11 cellular contexts compared by ENCODE assay signal in the genomic region with DNA sequence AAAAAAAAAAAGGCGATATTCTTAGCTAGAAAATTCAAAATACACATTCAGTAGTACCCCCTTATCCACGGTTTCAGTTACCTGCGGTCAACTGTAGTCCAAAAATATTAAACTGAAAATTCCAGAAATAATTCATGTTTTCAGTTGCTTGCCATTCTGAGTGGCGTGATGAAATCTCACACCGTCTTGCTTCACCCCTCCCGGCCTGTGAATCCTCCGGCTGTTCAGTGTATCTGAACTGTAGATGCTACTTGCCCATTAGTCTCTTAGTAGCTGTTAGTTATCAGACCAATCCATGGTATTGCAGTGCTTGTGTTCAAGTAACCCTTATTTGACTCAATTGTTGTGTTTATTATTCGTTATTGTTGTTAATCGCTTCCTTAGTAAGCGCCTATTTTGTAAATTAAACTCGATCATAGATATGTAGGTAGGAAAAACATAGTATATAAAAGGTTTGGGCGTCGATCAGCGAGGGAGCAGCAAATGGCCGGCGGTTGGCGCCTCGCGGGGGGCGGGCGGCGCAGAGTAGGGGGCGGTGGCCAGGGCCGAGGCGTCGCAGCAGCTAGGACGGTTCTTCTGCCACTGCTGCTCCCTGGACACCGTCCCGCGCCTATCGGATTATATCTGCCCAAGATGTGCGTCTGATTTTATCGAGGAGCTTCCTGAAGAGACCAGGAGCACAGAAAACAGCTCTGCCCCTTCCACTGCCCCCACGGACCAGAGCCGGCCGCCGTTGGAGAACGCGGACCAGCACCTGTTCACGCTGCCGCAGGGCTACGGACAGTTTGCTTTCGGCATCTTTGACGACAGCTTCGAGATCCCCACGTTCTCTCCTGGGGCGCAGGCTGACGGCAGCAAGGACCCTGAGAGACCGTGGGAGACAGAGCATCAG. TPM values are rescaled to one million over a fixed set of nuclear protein-coding genes. Genes with fewer than 3 reads are reported as not detected.
A peak's percentile ranks its signal among the peaks of the same experiment; 100 is the strongest.
DNase-seq lines count a peak whose midpoint lies in the region; ATAC-seq and TF ChIP-seq lines count a peak whose summit lies in the region.
"Had no signal": no experiment of that assay in that cellular context is flagged by ENCODE, and none has a peak within 500 bp of the region (broad histone marks: within the 10 kb centered on the region; RNA-seq: fewer than 3 reads in every experiment).

No MANE protein-coding gene starts in this region.

- H3K9me3 Mint-ChIP-seq in CD4-positive, CD25-positive, alpha-beta regulatory T cell: peaks cover 0 to 2% (median 0%) of the 10 kb centered on the region in 7 donors
- no peaks in the 10 kb centered on the region for H3K9me3 Mint-ChIP-seq in IgD-negative memory B cell

- no peak overlapping the region for H2BK120ac ChIP-seq in trophoblast cell (ENCODE audit: insufficient read depth, low read length, poor library complexity)

- no peak overlapping the region for H2BK5ac ChIP-seq in trophoblast cell (ENCODE audit: low read depth, low read length, poor library complexity)

- no peak for DNase-seq in CD4-positive, CD25-positive, alpha-beta regulatory T cell
- no peak for DNase-seq in esophagus muscularis mucosa (ENCODE audit: extremely low spot score)
- no peak for DNase-seq in trophoblast cell
- DNase-seq in hippocampal formation (lab: John Stamatoyannopoulos, UW): no peak
- no peak for DNase-seq in SK-N-DZ (ENCODE audit: low spot score)
- DNase-seq in DMS153 treated with DMSO at 0.1 percent for 48 hours (lab: John Stamatoyannopoulos, UW; ENCODE audit: unreplicated experiment): no peak
- DNase-seq: HCEC 1CT had no signal

- no peak for TF ChIP-seq POLR2A in esophagus muscularis mucosa (IDR thresholded peaks at IDR 0.05; ENCODE audit: low read depth)

- TF ChIP-seq EP300 in esophagus muscularis mucosa (IDR thresholded peaks at IDR 0.05): no peak

- WGBS in esophagus muscularis mucosa: 30% methylated on average over 49 of the region's 49 CpGs
- no CpG with 5 or more reads among the region's 49 CpGs for WGBS in trophoblast cell (ENCODE audit: extremely low coverage, insufficient coverage, insufficient read length)

- no peak overlapping the region for H2BK12ac ChIP-seq in trophoblast cell (ENCODE audit: low read length)

- TF ChIP-seq CTCF in esophagus muscularis mucosa (IDR thresholded peaks at IDR 0.05): no peak

- peaks cover 66% of the 10 kb centered on the region for H3K27me3 Mint-ChIP-seq in CD4-positive, CD25-positive, alpha-beta regulatory T cell
- H3K27me3 Mint-ChIP-seq in IgD-negative memory B cell: peaks cover 20% of the 10 kb centered on the region

- no peak overlapping the region for H2AK5ac ChIP-seq in trophoblast cell (ENCODE audit: low read length)

- ATAC-seq in CD4-positive, CD25-positive, alpha-beta regulatory T cell (ENCODE audit: low read depth in 2 of 2): no peak
- ATAC-seq in HG03095 (IDR thresholded peaks at IDR 0.05; ENCODE audit: unreplicated experiment): no peak
- ATAC-seq: K562 had no signal

- peaks cover 23% of the 10 kb centered on the region for H3K27me3 ChIP-seq in CD4-positive, CD25-positive, alpha-beta regulatory T cell (ENCODE audit: control insufficient read depth, insufficient read depth, low read length)
- H3K27me3 ChIP-seq in esophagus muscularis mucosa (peaks cover 0 to 23% (median 0%) of the 10 kb centered on the region in 4 donors), trophoblast cell (ENCODE audit: insufficient read depth, low read length) (no peaks in the 10 kb centered on the region)

- no peak overlapping the region for H4K91ac ChIP-seq in trophoblast cell (ENCODE audit: low read depth, low read length)

- no peak overlapping the region for H4K8ac ChIP-seq in trophoblast cell (ENCODE audit: low read depth, low read length)

- H3K4me2 ChIP-seq in trophoblast cell (ENCODE audit: low read length): no peak overlapping the region

- no peak overlapping the region for H3K27ac ChIP-seq in CD4-positive, CD25-positive, alpha-beta regulatory T cell (ENCODE audit: insufficient read depth, low read length, poor library complexity, severe bottlenecking)
- H3K27ac ChIP-seq in esophagus muscularis mucosa (replicated peaks in 1 of 4): peak overlapping the region in 2 of 4 donors; percentile 25 to 30
- no peak overlapping the region for H3K27ac ChIP-seq in trophoblast cell (ENCODE audit: low read depth, low read length)
- H3K27ac ChIP-seq: SK-N-MC had no signal

- no peak overlapping the region for H3K18ac ChIP-seq in trophoblast cell (ENCODE audit: low read length)

- no peak overlapping the region for H3K23ac ChIP-seq in trophoblast cell (ENCODE audit: low read length)

- peak overlapping the region; percentile 13 for H2AFZ ChIP-seq in trophoblast cell (ENCODE audit: insufficient read depth, low read length, poor library complexity)

- H3K79me2 ChIP-seq in trophoblast cell (ENCODE audit: control insufficient read depth, insufficient read depth, low read length, poor library complexity): no peaks in the 10 kb centered on the region

- H3K4me1 ChIP-seq in CD4-positive, CD25-positive, alpha-beta regulatory T cell (ENCODE audit: control insufficient read depth, insufficient read depth, low read length, poor library complexity, severe bottlenecking): peaks cover 16% of the 10 kb centered on the region
- H3K4me1 ChIP-seq in esophagus muscularis mucosa (peaks cover 9 to 18% (median 16%) of the 10 kb centered on the region in 4 donors), trophoblast cell (ENCODE audit: control insufficient read depth in 1 of 2, insufficient read depth in 2 of 2, low read length in 2 of 2) (no peaks in the 10 kb centered on the region)

- peak overlapping the region in 1 of 3 donors; percentile 40 for H3K27ac Mint-ChIP-seq in CD4-positive, CD25-positive, alpha-beta regulatory T cell
- H3K27ac Mint-ChIP-seq in IgD-negative memory B cell: peak overlapping the region in 1 of 3 donors; percentile 60

- no peaks in the 10 kb centered on the region for H3K9me3 ChIP-seq in CD4-positive, CD25-positive, alpha-beta regulatory T cell (ENCODE audit: control insufficient read depth in 2 of 2, low read length in 2 of 2)
- H3K9me3 ChIP-seq in esophagus muscularis mucosa (no peaks in the 10 kb centered on the region), trophoblast cell (ENCODE audit: insufficient read depth, low read depth, low read length) (no peaks in the 10 kb centered on the region)

- no peak overlapping the region for H4K12ac ChIP-seq in trophoblast cell (ENCODE audit: low read depth, low read length)

- peak overlapping the region; percentile 49 to 86 (median 64) for H3K4me3 Mint-ChIP-seq in CD4-positive, CD25-positive, alpha-beta regulatory T cell
- H3K4me3 Mint-ChIP-seq in IgD-negative memory B cell: peak overlapping the region; percentile 83 to 94 (median 88)

- H3K14ac ChIP-seq in trophoblast cell (ENCODE audit: low read length): no peak overlapping the region

- H3K4ac ChIP-seq in trophoblast cell (ENCODE audit: low read depth, low read length): no peak overlapping the region

- peaks cover 5 to 14% (median 11%) of the 10 kb centered on the region in 4 donors for H3K4me1 Mint-ChIP-seq in CD4-positive, CD25-positive, alpha-beta regulatory T cell
- peaks cover 10 to 18% (median 11%) of the 10 kb centered on the region in 3 donors for H3K4me1 Mint-ChIP-seq in IgD-negative memory B cell

- H3K36me3 Mint-ChIP-seq in CD4-positive, CD25-positive, alpha-beta regulatory T cell: peaks cover 3% of the 10 kb centered on the region
- no peaks in the 10 kb centered on the region for H3K36me3 Mint-ChIP-seq in IgD-negative memory B cell

- no peak overlapping the region for H3K4me3 ChIP-seq in CD4-positive, CD25-positive, alpha-beta regulatory T cell (ENCODE audit: low read depth, low read length)
- H3K4me3 ChIP-seq in esophagus muscularis mucosa (peak overlapping the region; percentile 46 to 56 (median 49)), trophoblast cell (ENCODE audit: low read depth, low read length) (no peak overlapping the region)
- H3K4me3 ChIP-seq: K562, SK-N-MC had no signal

- H3K36me3 ChIP-seq in CD4-positive, CD25-positive, alpha-beta regulatory T cell (ENCODE audit: control insufficient read depth, insufficient read depth, low read length): no peaks in the 10 kb centered on the region
- H3K36me3 ChIP-seq in esophagus muscularis mucosa: no peaks in the 10 kb centered on the region
- no peaks in the 10 kb centered on the region for H3K36me3 ChIP-seq in trophoblast cell (ENCODE audit: control insufficient read depth in 1 of 2, insufficient read depth in 2 of 2, low read length in 2 of 2)

- H3K79me1 ChIP-seq in trophoblast cell (ENCODE audit: low read length): no peaks in the 10 kb centered on the region

- no peak overlapping the region for H3K9ac ChIP-seq in trophoblast cell (ENCODE audit: low read length)

- intact Hi-C loops in esophagus muscularis mucosa (cut with DNase I): no loop called here

RNA-seq across cellular contexts. Expression of gene AKAP1, which starts 39.8 kb away (rescaled TPM):
- 27.8 TPM for total RNA-seq in CD4-positive, CD25-positive, alpha-beta regulatory T cell
- 10 to 100 TPM in 3 of 4 donors, 1 to 10 TPM in 1; 9.8 to 16.7 (median 14.6) TPM for polyA plus RNA-seq in CD4-positive, CD25-positive, alpha-beta regulatory T cell
- 21.4 TPM for polyA plus RNA-seq in IgD-negative memory B cell
- total RNA-seq in esophagus muscularis mucosa: 100 to 1,000 TPM in 2 of 4 donors, 10 to 100 TPM in 2; 82.7 to 110 (median 104) TPM
- polyA plus RNA-seq in trophoblast cell (2013): 8.6 and 9.2 TPM in 2 replicates
- 59.2 and 61.6 TPM in 2 replicates for polyA plus RNA-seq in SK-N-DZ (2014; cell fraction: cytosol; rRNA removed)
- polyA plus RNA-seq in SK-N-DZ (2014; cell fraction: nucleus; rRNA removed): 98.5 and 102 TPM in 2 replicates

Comparison
In these comparisons a context has a peak if more than half of its experiments do, and no peak if none do; other contexts are left out.
1. H3K4me3 ChIP-seq: peak in esophagus muscularis mucosa (4 of 4); none in CD4-positive, CD25-positive, alpha-beta regulatory T cell (single experiment) and trophoblast cell (single experiment).